Comparison of ENCODE assay signal across 23 cellular contexts in genomic region chr1:116676291-116676690, GRCh38. TPM values are rescaled to one million over a fixed set of nuclear protein-coding genes. Genes with fewer than 3 reads are reported as not detected.
"Had no signal": no experiment of that assay in that cellular context is flagged by ENCODE, and none has a peak within 500 bp of the region (broad histone marks: within the 10 kb centered on the region; RNA-seq: fewer than 3 reads in every experiment).

No MANE protein-coding gene starts in this region.

- H3K27me3 ChIP-seq: colonic mucosa had no signal

- DNase-seq: colonic mucosa; cortex of kidney; effector CD8-positive, alpha-beta T cell; esophagus squamous epithelium; foreskin fibroblast; foreskin melanocyte; gastrocnemius medialis; glutamatergic neuron; head of caudate nucleus; heart right ventricle; hypothalamus; immature natural killer cell; islet precursor cell; kidney; kidney glomerular epithelial cell; left colon; left lung; left ventricle myocardium superior; lower lobe of right lung; mesenchymal stem cell; mucosa of descending colon; naive B cell had no signal

- FAIRE-seq: endothelial cell of umbilical vein, kidney had no signal

- H3K36me3 ChIP-seq: colonic mucosa, esophagus squamous epithelium, gastrocnemius medialis, heart right ventricle, left lung, lower lobe of right lung had no signal

- H3K27ac ChIP-seq: colonic mucosa, gastrocnemius medialis, heart right ventricle, left lung, lower lobe of right lung had no signal

- H3K4me1 ChIP-seq: colonic mucosa, gastrocnemius medialis, left lung, lower lobe of right lung had no signal

- H3K4me3 ChIP-seq: colonic mucosa, esophagus squamous epithelium, gastrocnemius medialis, heart right ventricle, left lung, lower lobe of right lung, mucosa of descending colon had no signal

- H3K9me3 ChIP-seq: colonic mucosa, esophagus squamous epithelium, gastrocnemius medialis, heart right ventricle, left lung, lower lobe of right lung, mucosa of descending colon had no signal

- ATAC-seq: gastrocnemius medialis, heart right ventricle, left colon, left lung, left ventricle myocardium superior, lower lobe of right lung, mucosa of descending colon had no signal

RNA-seq across cellular contexts. Expression of gene IGSF3, which starts 8.8 kb away (rescaled TPM):
- polyA plus RNA-seq: immature natural killer cell had no signal
